1 cellular context compared by ENCODE assay signal in the genomic region with DNA sequence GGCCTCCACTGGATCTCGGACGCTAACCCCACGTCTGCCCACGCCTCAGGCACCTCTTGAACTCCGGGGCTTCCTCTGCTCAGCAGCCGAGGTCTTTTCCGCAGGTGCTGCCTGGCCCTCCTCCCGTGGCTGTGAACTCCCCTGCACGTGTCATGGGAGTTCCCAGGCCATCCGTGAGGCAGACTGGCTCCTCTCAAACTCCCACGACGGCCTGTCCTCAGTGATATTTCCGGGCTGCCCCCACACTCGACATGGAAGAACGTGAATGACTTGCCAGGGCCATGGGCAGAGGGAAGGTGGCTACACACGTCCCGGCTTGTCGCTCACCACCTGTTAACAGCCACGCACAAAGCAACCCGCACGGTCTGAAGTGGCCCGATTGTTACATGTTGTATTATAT.
TF ChIP-seq lines count a peak whose summit lies in the region.

No MANE protein-coding gene starts in this region.

TF ChIP-seq in H1, 55 proteins besides CTCF, POLR2A, EP300 and RAD21:
- TF ChIP-seq JUN (IDR thresholded peaks at IDR 0.05; ENCODE audit: low read depth, low read length) (no peak), NANOG (IDR thresholded peaks at IDR 0.05; ENCODE audit: insufficient read depth, low read depth, low read length, poor library complexity, severe bottlenecking) (no peak), KDM4A (IDR thresholded peaks at IDR 0.05; ENCODE audit: low read depth, low read length, severe bottlenecking) (no peak), SUZ12 (IDR thresholded peaks at IDR 0.05; ENCODE audit: low read length) (no peak), ATF2 (IDR thresholded peaks at IDR 0.05; ENCODE audit: low read length) (no peak), EZH2 (IDR thresholded peaks at IDR 0.05; ENCODE audit: low read depth, low read length, severe bottlenecking) (no peak), BRCA1 (IDR thresholded peaks at IDR 0.05; ENCODE audit: low read depth, low read length) (no peak), KDM5A (IDR thresholded peaks at IDR 0.05; ENCODE audit: low read length) (no peak), SRF (IDR thresholded peaks at IDR 0.05; ENCODE audit: low read depth, low read length) (no peak), CREB1 (IDR thresholded peaks at IDR 0.05) (no peak)
- TF ChIP-seq, protein P1, sequence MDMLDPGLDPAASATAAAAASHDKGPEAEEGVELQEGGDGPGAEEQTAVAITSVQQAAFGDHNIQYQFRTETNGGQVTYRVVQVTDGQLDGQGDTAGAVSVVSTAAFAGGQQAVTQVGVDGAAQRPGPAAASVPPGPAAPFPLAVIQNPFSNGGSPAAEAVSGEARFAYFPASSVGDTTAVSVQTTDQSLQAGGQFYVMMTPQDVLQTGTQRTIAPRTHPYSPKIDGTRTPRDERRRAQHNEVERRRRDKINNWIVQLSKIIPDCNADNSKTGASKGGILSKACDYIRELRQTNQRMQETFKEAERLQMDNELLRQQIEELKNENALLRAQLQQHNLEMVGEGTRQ (IDR thresholded peaks at IDR 0.05; ENCODE audit: low read length) = no peak
- TF ChIP-seq, protein P2, sequence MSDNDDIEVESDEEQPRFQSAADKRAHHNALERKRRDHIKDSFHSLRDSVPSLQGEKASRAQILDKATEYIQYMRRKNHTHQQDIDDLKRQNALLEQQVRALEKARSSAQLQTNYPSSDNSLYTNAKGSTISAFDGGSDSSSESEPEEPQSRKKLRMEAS (IDR thresholded peaks at IDR 0.05) = no peak
